Comparison of ENCODE assay signal across 19 cellular contexts in genomic region chr1:13451399-13451965, GRCh38. TPM values are rescaled to one million over a fixed set of nuclear protein-coding genes. Genes with fewer than 3 reads are reported as not detected.
"Had no signal": no experiment of that assay in that cellular context is flagged by ENCODE, and none has a peak within 500 bp of the region (broad histone marks: within the 10 kb centered on the region; RNA-seq: fewer than 3 reads in every experiment).

No MANE protein-coding gene starts in this region.

- H3K9me3 Mint-ChIP-seq: activated naive CD8-positive, alpha-beta T cell treated with anti-CD3 and anti-CD28 coated beads, Interleukin-2, amount 10 ng/mL, durations not matched to agents 7 days and 5 days; stimulated activated naive CD8-positive, alpha-beta T cell treated with anti-CD3 and anti-CD28 coated beads, Interleukin-15, Interleukin-2, amounts not matched to agents 100 ng/mL and 50 ng/mL, for 24 hours had no signal

- H3K9me3 ChIP-seq: esophagus muscularis mucosa, psoas muscle, sigmoid colon, thoracic aorta had no signal

- H3K4me1 Mint-ChIP-seq: activated naive CD8-positive, alpha-beta T cell treated with anti-CD3 and anti-CD28 coated beads, Interleukin-2, amount 10 ng/mL, durations not matched to agents 7 days and 5 days; nephron progenitor cell had no signal

- H3K4me3 Mint-ChIP-seq: activated CD8-positive, alpha-beta T cell treated with anti-CD3 and anti-CD28 coated beads, Interleukin-2, amount 10 ng/mL, durations not matched to agents 7 days and 5 days; activated naive CD8-positive, alpha-beta T cell treated with anti-CD3 and anti-CD28 coated beads, Interleukin-2, amount 10 ng/mL, durations not matched to agents 7 days and 5 days; nephron progenitor cell; stimulated activated naive CD8-positive, alpha-beta T cell treated with anti-CD3 and anti-CD28 coated beads, Interleukin-15, Interleukin-2, amounts not matched to agents 100 ng/mL and 50 ng/mL, for 24 hours had no signal

- H3K27ac Mint-ChIP-seq: activated CD8-positive, alpha-beta T cell treated with anti-CD3 and anti-CD28 coated beads, Interleukin-2, amount 10 ng/mL, durations not matched to agents 7 days and 5 days; activated naive CD8-positive, alpha-beta T cell treated with anti-CD3 and anti-CD28 coated beads, Interleukin-2, amount 10 ng/mL, durations not matched to agents 7 days and 5 days; nephron progenitor cell; stimulated activated naive CD8-positive, alpha-beta T cell treated with anti-CD3 and anti-CD28 coated beads, Interleukin-15, Interleukin-2, amounts not matched to agents 100 ng/mL and 50 ng/mL, for 24 hours had no signal

- H3K4me3 ChIP-seq: esophagus muscularis mucosa, heart left ventricle, psoas muscle, sigmoid colon, thoracic aorta had no signal

- ATAC-seq: activated CD8-positive, alpha-beta T cell treated with anti-CD3 and anti-CD28 coated beads, Interleukin-2, amount 10 ng/mL, durations not matched to agents 7 days and 5 days; psoas muscle had no signal

- H3K27ac ChIP-seq: esophagus muscularis mucosa, heart left ventricle, psoas muscle, sigmoid colon, thoracic aorta had no signal

- DNase-seq: activated CD4-positive, alpha-beta T cell treated with anti-CD3 and anti-CD28 coated beads for 48 hours; activated CD8-positive, alpha-beta memory T cell treated with anti-CD3 and anti-CD28 coated beads, Interleukin-2, amount 50 U/mL, for 48 hours; activated CD8-positive, alpha-beta T cell treated with anti-CD3 and anti-CD28 coated beads, Interleukin-2, amount 10 ng/mL, durations not matched to agents 7 days and 5 days; activated naive CD8-positive, alpha-beta T cell treated with anti-CD3 and anti-CD28 coated beads, Interleukin-2, amount 10 ng/mL, durations not matched to agents 7 days and 5 days; aorta; mesendoderm; nephron progenitor cell; psoas muscle; sigmoid colon; stimulated activated CD4-positive, alpha-beta T cell treated with anti-CD3 and anti-CD28 coated beads, Interleukin-12 subunit alpha, Interleukin-12 subunit beta, amount 100 ng/mL, for 4 hours; T-helper 9 cell had no signal

- FAIRE-seq: frontal cortex had no signal

- H3K27me3 ChIP-seq: heart left ventricle had no signal

- H3K36me3 Mint-ChIP-seq: activated naive CD8-positive, alpha-beta T cell treated with anti-CD3 and anti-CD28 coated beads, Interleukin-2, amount 10 ng/mL, durations not matched to agents 7 days and 5 days had no signal

- H3K4me1 ChIP-seq: esophagus muscularis mucosa, heart left ventricle, psoas muscle, sigmoid colon had no signal

- H3K36me3 ChIP-seq: esophagus muscularis mucosa, heart left ventricle, sigmoid colon, thoracic aorta had no signal

RNA-seq across cellular contexts. Expression of gene PRAMEF20, which starts 41.2 kb away (rescaled TPM):
- total RNA-seq: activated CD8-positive, alpha-beta T cell treated with anti-CD3 and anti-CD28 coated beads, Interleukin-2, amount 10 ng/mL, durations not matched to agents 7 days and 5 days; activated naive CD8-positive, alpha-beta T cell treated with anti-CD3 and anti-CD28 coated beads, Interleukin-2, amount 10 ng/mL, durations not matched to agents 7 days and 5 days; aorta; esophagus muscularis mucosa; frontal cortex; heart left ventricle; liver; osteoblast; psoas muscle; sigmoid colon; thoracic aorta; ureter had no signal
- polyA plus RNA-seq: aorta, heart left ventricle, liver, psoas muscle, sigmoid colon had no signal
